Comparison of ENCODE assay signal across 9 cellular contexts in genomic region chr11:66112640-66113098, GRCh38. TPM values are rescaled to one million over a fixed set of nuclear protein-coding genes. Genes with fewer than 3 reads are reported as not detected.
A peak's percentile ranks its signal among the peaks of the same experiment; 100 is the strongest.
DNase-seq lines count a peak whose midpoint lies in the region; ATAC-seq and TF ChIP-seq lines count a peak whose summit lies in the region.
"Had no signal": no experiment of that assay in that cellular context is flagged by ENCODE, and none has a peak within 500 bp of the region (broad histone marks: within the 10 kb centered on the region; RNA-seq: fewer than 3 reads in every experiment).

No MANE protein-coding gene starts in this region.

- H3K27me3 Mint-ChIP-seq in H9 (ENCODE audit: low read depth), result peaks cover 2% of the 10 kb centered on the region; the same call in 1 of the 2 replicates
- no peaks in the 10 kb centered on the region for H3K27me3 Mint-ChIP-seq in activated T-helper 17 cell treated with anti-CD3 and anti-CD28 coated beads, Interleukin-2, amount 50 U/mL, for 72 hours
- H3K27me3 Mint-ChIP-seq in immature natural killer cell (ENCODE audit: low read depth in 3 of 3), result peaks cover 0 to 3% (median 0%) of the 10 kb centered on the region in 3 donors

- no peak overlapping the region for H2AFZ ChIP-seq in H9 (ENCODE audit: low read length)

- H3K27me3 ChIP-seq in A673 (replicated peaks; ENCODE audit: insufficient read depth, low read depth, low read length, poor library complexity) (no peaks in the 10 kb centered on the region), H9 (ENCODE audit: insufficient read depth, low read length) (no peaks in the 10 kb centered on the region)

- no peak overlapping the region for H3K4me3 ChIP-seq in A673 (ENCODE audit: low read depth, low read length, poor library complexity, severe bottlenecking)

- no peak overlapping the region for H4K5ac ChIP-seq in H9 (ENCODE audit: insufficient read length, low read depth, low read length)

- no peak overlapping the region for H2BK20ac ChIP-seq in H9 (ENCODE audit: low read depth, low read length, poor library complexity, severe bottlenecking)

- no peaks in the 10 kb centered on the region for H3K9me3 ChIP-seq in A673 (ENCODE audit: low read depth, low read length, poor library complexity, severe bottlenecking)
- H3K9me3 ChIP-seq in H9 (ENCODE audit: control insufficient read depth, low read depth, low read length), result no peaks in the 10 kb centered on the region

- H2BK15ac ChIP-seq in H9 (ENCODE audit: low read depth, low read length), result no peak overlapping the region

- no peak overlapping the region for H3K56ac ChIP-seq in H9 (ENCODE audit: insufficient read length, low read depth, low read length)

- H3K4me1 Mint-ChIP-seq in H9 (peaks cover 31 to 38% of the 10 kb centered on the region in 2 experiments), immature natural killer cell (peaks cover 88 to 97% of the 10 kb centered on the region in 2 donors)
- H3K4me1 Mint-ChIP-seq in activated T-helper 17 cell treated with anti-CD3 and anti-CD28 coated beads, Interleukin-2, amount 50 U/mL, for 72 hours, result peaks cover 68% of the 10 kb centered on the region

- H4K8ac ChIP-seq in H9 (replicated peaks; ENCODE audit: insufficient read length, low read depth, low read length), result peak overlapping the region; percentile 63

- peak; percentile 39 for DNase-seq in A673 (ENCODE audit: low spot score)
- DNase-seq in H9, result no peak
- DNase-seq in immature natural killer cell, result no peak
- DNase-seq in stimulated activated naive CD4-positive, alpha-beta T cell treated with Interleukin-2 at 50 U/mL for 16 hours (lab: John Stamatoyannopoulos, UW), result no peak
- no peak for DNase-seq in T1000 (lab: John Stamatoyannopoulos, UW)
- DNase-seq in NCI-H82 (lab: John Stamatoyannopoulos, UW), result no peak
- DNase-seq: NCI-H1417 treated with DMSO at 0.1 percent for 48 hours had no signal

- POLR2A ChIA-PET in A673 (lab: Charles Lee; ENCODE audit: low non-redundant PET), result no interaction called here

- H3K4ac ChIP-seq in H9 (ENCODE audit: low read depth, low read length), result no peak overlapping the region

- no CpG with 5 or more reads among the region's 2 CpGs for WGBS in H9 (ENCODE audit: extremely low coverage, insufficient read length, low lambda C conversion rate)

- intact Hi-C loops in A673 (cut with micrococcal nuclease; ENCODE audit: unreplicated experiment), result no loop called here

- no peak overlapping the region for H4K91ac ChIP-seq in H9 (ENCODE audit: insufficient read length, low read depth, low read length)

- H3K23me2 ChIP-seq in H9 (ENCODE audit: insufficient read length, low read depth, low read length, poor library complexity, severe bottlenecking), result no peaks in the 10 kb centered on the region

- no peaks in the 10 kb centered on the region for H3K36me3 Mint-ChIP-seq in H9 (ENCODE audit: insufficient read depth in 1 of 3, low read depth in 3 of 3)
- peaks cover 7% of the 10 kb centered on the region for H3K36me3 Mint-ChIP-seq in activated T-helper 17 cell treated with anti-CD3 and anti-CD28 coated beads, Interleukin-2, amount 50 U/mL, for 72 hours (ENCODE audit: low read depth)
- H3K36me3 Mint-ChIP-seq in immature natural killer cell, result no peaks in the 10 kb centered on the region

- H3K36me3 ChIP-seq in A673 (ENCODE audit: insufficient read depth, low read length, poor library complexity, severe bottlenecking), result no peaks in the 10 kb centered on the region

- H3K9ac ChIP-seq in H9 (ENCODE audit: extremely low read depth, insufficient read length, low read length), result no peak overlapping the region

- H3K23ac ChIP-seq in H9 (ENCODE audit: insufficient read length, low read depth, low read length), result no peak overlapping the region

- no peaks in the 10 kb centered on the region for H3K79me2 ChIP-seq in H9 (ENCODE audit: insufficient read depth, low read length)

- H2BK12ac ChIP-seq in H9 (ENCODE audit: insufficient read length, low read depth, low read length), result no peak overlapping the region

- H3T11ph ChIP-seq in H9 (ENCODE audit: low read length), result no peak overlapping the region

- peak overlapping the region; percentile 62 for H3K27ac ChIP-seq in A673 (ENCODE audit: low read depth, low read length, poor library complexity, severe bottlenecking)
- H3K27ac ChIP-seq in H9 (ENCODE audit: insufficient read length, low read depth, low read length), result no peak overlapping the region

- H2BK120ac ChIP-seq in H9 (ENCODE audit: low read depth, low read length, poor library complexity, severe bottlenecking), result no peak overlapping the region

- no peaks in the 10 kb centered on the region for H4K20me1 ChIP-seq in H9 (ENCODE audit: control insufficient read depth, insufficient read depth, insufficient read length)

- H2AK5ac ChIP-seq in H9 (ENCODE audit: insufficient read length, low read length), result no peak overlapping the region

- H3K14ac ChIP-seq in H9 (ENCODE audit: insufficient read depth, low read length), result no peak overlapping the region

- H3K18ac ChIP-seq in H9 (ENCODE audit: insufficient read length, low read depth, low read length), result no peak overlapping the region

- H3K4me1 ChIP-seq in A673 (ENCODE audit: insufficient read depth, low read length, poor library complexity, severe bottlenecking) (peaks cover 53% of the 10 kb centered on the region), H9 (ENCODE audit: insufficient read depth, low read length) (peaks cover 7% of the 10 kb centered on the region)

- H2BK5ac ChIP-seq in H9 (ENCODE audit: insufficient read length, low read length), result no peak overlapping the region

- H3K79me1 ChIP-seq in H9 (ENCODE audit: insufficient read depth, low read depth, low read length, poor library complexity, severe bottlenecking), result no peaks in the 10 kb centered on the region

- peak; percentile 13 for ATAC-seq in activated T-helper 17 cell treated with anti-CD3 and anti-CD28 coated beads, Interleukin-2, amount 50 U/mL, for 72 hours (replicated peaks)
- ATAC-seq in HG02973 (IDR thresholded peaks at IDR 0.05; ENCODE audit: unreplicated experiment), result no peak

- no peaks in the 10 kb centered on the region for H3K9me3 Mint-ChIP-seq in H9
- H3K9me3 Mint-ChIP-seq in activated T-helper 17 cell treated with anti-CD3 and anti-CD28 coated beads, Interleukin-2, amount 50 U/mL, for 72 hours, result no peaks in the 10 kb centered on the region
- H3K9me3 Mint-ChIP-seq in immature natural killer cell, result no peaks in the 10 kb centered on the region

- CTCF ChIA-PET in A673 (lab: Charles Lee), result no interaction called here

- H3K27ac Mint-ChIP-seq in H9 (peak overlapping the region in 1 of 3 experiments; percentile 81; a peak in 3 of 7 replicates), immature natural killer cell (peak overlapping the region; percentile 25 to 87 (median 82))
- peak overlapping the region; percentile 70 for H3K27ac Mint-ChIP-seq in activated T-helper 17 cell treated with anti-CD3 and anti-CD28 coated beads, Interleukin-2, amount 50 U/mL, for 72 hours

- no peak overlapping the region for H3K4me2 ChIP-seq in H9 (ENCODE audit: insufficient read depth, insufficient read length, low read length)

- BruUV-seq in A673 (replicated peaks; lab: Mats Ljungman, UMichigan), result no TSS peak

- H3K4me3 Mint-ChIP-seq in H9, result no peak overlapping the region; a peak in 1 of 5 replicates
- H3K4me3 Mint-ChIP-seq in activated T-helper 17 cell treated with anti-CD3 and anti-CD28 coated beads, Interleukin-2, amount 50 U/mL, for 72 hours, result peak overlapping the region; percentile 67
- peak overlapping the region in 2 of 5 donors; percentile 3 to 4 for H3K4me3 Mint-ChIP-seq in immature natural killer cell

- no peak for TF ChIP-seq CTCF in A673 (conservative IDR thresholded peaks at IDR 0.05; ENCODE audit: low read depth, low read length)
- TF ChIP-seq CTCF in H9 (conservative IDR thresholded peaks at IDR 0.05), result no peak

RNA-seq across cellular contexts. Expression of gene PACS1, which starts 42.6 kb away (rescaled TPM):
- 75.7 and 79.1 TPM in 2 replicates for total RNA-seq in A673 (2021)
- total RNA-seq in H9 (2021), result 28.7 and 35.5 TPM in 2 replicates
- total RNA-seq in activated T-helper 17 cell treated with anti-CD3 and anti-CD28 coated beads, Interleukin-2, amount 50 U/mL, for 72 hours, result 100 to 1,000 TPM in 1 of 2 donors, 10 to 100 TPM in 1; 84.5 to 105 TPM
- 10 to 100 TPM; 10.0 to 72.3 (median 23.9) TPM for polyA plus RNA-seq in immature natural killer cell
